9 cellular contexts compared by ENCODE assay signal in the genomic region with DNA sequence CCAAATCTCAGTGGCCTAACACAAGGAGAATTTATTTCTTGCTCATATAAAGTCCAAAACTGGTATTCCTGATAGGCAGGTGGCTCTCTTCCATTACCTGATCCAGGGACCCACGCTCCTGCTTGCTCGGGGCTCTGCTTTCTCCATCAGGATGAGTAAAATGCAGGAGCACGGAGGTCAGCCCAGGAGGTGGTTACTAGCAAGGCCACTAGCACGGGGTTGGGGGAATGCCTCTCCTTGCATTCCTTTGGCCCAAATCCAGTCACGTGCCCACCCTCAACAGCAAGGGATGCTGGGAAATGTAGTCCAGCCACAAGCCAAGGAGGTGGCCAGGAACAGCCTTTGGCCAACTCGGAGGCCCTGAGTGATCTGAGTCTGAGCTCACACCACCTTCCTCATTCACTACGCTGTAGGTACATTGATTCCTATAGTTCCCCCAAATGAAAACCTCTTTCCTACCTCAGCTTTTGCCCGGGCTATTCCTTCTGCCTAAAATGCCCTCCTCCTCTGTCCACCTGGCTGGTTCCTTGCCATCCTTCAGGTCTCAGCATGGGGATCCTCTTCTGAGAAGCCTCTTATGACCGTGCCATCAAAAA.
DNase-seq lines count a peak whose midpoint lies in the region; ATAC-seq and TF ChIP-seq lines count a peak whose summit lies in the region.
"Had no signal": no experiment of that assay in that cellular context is flagged by ENCODE, and none has a peak within 500 bp of the region (broad histone marks: within the 10 kb centered on the region; RNA-seq: fewer than 3 reads in every experiment).

No MANE protein-coding gene starts in this region.

- in situ Hi-C loops in brain microvascular endothelial cell (cut with HindIII; ENCODE audit: low pct_ligation_motif_present, low sequenced_read_pairs): no loop called here

- H3K36me3 ChIP-seq in brain microvascular endothelial cell (replicated peaks): no peaks in the 10 kb centered on the region
- H3K36me3 ChIP-seq: SJSA1 had no signal

- no peak overlapping the region for H3K27ac ChIP-seq in brain microvascular endothelial cell
- H3K27ac ChIP-seq: SJSA1 had no signal

- TF ChIP-seq CTCF in brain microvascular endothelial cell (IDR thresholded peaks at IDR 0.05; ENCODE audit: low read depth, low read length, missing control alignments): no peak

- H3K27me3 ChIP-seq in brain microvascular endothelial cell (replicated peaks): no peaks in the 10 kb centered on the region
- H3K27me3 ChIP-seq: SJSA1 had no signal

- ATAC-seq in HG02571 (IDR thresholded peaks at IDR 0.05; ENCODE audit: unreplicated experiment) (no peak), HG03135 (IDR thresholded peaks at IDR 0.05; ENCODE audit: unreplicated experiment) (no peak)

- DNase-seq in NCI-H748 (lab: John Stamatoyannopoulos, UW; ENCODE audit: unreplicated experiment) (peak; percentile 7), NCI-H748 treated with DMSO at 0.1 percent for 48 hours (lab: John Stamatoyannopoulos, UW) (no peak), NCI-H146 (lab: John Stamatoyannopoulos, UW) (peak; percentile 78), brain microvascular endothelial cell (peak; percentile 81), kidney tubule cell (ENCODE audit: low spot score) (peak; percentile 82), germinal center (ENCODE audit: low spot score) (no peak)

- no peak overlapping the region for H3K4me3 ChIP-seq in brain microvascular endothelial cell (ENCODE audit: low read depth, low read length)
- H3K4me3 ChIP-seq: SJSA1 had no signal

Comparison
In these comparisons a context has a peak if more than half of its experiments do, and no peak if none do; other contexts are left out.
1. DNase-seq: peak in NCI-H748 (single experiment), NCI-H146 (single experiment), brain microvascular endothelial cell (single experiment) and kidney tubule cell (single experiment); none in NCI-H748 treated with DMSO at 0.1 percent for 48 hours (single experiment) and germinal center (single experiment).